1 cellular context compared by ENCODE assay signal in the genomic region with DNA sequence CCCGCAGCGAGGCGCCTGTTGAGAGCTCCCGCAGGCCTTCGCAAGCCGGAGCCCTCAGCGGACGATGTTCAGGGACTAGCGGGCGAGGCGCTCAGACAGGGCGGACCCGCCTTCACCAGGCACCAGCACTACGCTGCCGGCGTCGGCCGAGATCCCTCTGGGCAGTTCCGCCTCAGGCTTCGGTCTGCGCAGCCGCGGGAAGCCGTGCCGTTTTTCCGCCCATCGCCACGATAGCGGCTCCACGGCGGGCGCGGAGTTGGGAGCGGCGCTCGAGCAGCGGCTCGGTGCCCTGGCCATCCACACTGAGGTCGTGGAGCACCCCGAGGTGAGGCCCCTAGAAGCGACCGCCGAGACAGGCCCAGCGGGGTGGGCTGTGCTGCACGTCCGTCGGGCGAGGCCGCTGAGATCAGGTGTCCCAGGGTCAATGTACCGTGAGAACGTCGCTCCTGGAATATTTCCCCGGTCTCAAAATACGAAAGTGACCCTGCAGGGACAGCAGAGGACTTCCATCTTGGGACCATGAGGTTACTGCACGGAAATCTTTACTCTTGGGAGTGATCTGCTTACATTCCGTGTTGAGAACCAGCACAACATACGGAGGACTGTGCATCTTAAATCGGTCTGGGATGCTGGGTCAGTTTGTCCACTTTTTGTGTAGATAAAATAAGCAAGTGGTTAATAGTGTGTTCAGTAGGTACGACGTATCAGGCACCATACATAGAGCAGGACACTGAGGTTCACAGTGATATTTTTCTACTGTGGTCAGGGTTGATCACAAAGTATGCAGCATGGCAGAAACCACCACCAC.
TF ChIP-seq lines count a peak whose summit lies in the region.

No MANE protein-coding gene starts in this region.

TF ChIP-seq in HepG2, 621 proteins besides CTCF, POLR2A, EP300 and RAD21 (continued from another document and continues in another):
- TF ChIP-seq, protein P1, sequence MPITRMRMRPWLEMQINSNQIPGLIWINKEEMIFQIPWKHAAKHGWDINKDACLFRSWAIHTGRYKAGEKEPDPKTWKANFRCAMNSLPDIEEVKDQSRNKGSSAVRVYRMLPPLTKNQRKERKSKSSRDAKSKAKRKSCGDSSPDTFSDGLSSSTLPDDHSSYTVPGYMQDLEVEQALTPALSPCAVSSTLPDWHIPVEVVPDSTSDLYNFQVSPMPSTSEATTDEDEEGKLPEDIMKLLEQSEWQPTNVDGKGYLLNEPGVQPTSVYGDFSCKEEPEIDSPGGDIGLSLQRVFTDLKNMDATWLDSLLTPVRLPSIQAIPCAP (CRISPR knock-in tag; IDR thresholded peaks at IDR 0.05; ENCODE audit: low read depth) = no peak
- TF ChIP-seq ZNF101 (CRISPR knock-in tag; IDR thresholded peaks at IDR 0.05; ENCODE audit: borderline replicate concordance, low read depth) (0 out of 2 replicates have a peak, but pooled peaks have one; percentile 81), GATAD1 (CRISPR knock-in tag; IDR thresholded peaks at IDR 0.05) (peak; percentile 86; the same call in 1 of the 2 replicates), ZNF660 (CRISPR knock-in tag; IDR thresholded peaks at IDR 0.05; ENCODE audit: borderline replicate concordance, low read depth) (no peak), YEATS2 (CRISPR knock-in tag; IDR thresholded peaks at IDR 0.05; ENCODE audit: borderline replicate concordance) (peak; percentile 90), KMT2B (CRISPR knock-in tag; IDR thresholded peaks at IDR 0.05) (peak; percentile 96; the same call in 1 of the 2 replicates), RELA (CRISPR knock-in tag; IDR thresholded peaks at IDR 0.05) (no peak), SCMH1 (CRISPR knock-in tag; IDR thresholded peaks at IDR 0.05; ENCODE audit: borderline replicate concordance) (no peak), HMG20B (CRISPR knock-in tag; conservative IDR thresholded peaks at IDR 0.05) (peak; percentile 76), MTF1 (CRISPR knock-in tag; IDR thresholded peaks at IDR 0.05) (no peak), ZNF616 (CRISPR knock-in tag; IDR thresholded peaks at IDR 0.05; ENCODE audit: low read depth) (peak; percentile 96), STAT5B (CRISPR knock-in tag; IDR thresholded peaks at IDR 0.05) (peak; percentile 97), ZMYM4 (CRISPR knock-in tag; IDR thresholded peaks at IDR 0.05) (peak; percentile 94), FOXJ3 (CRISPR knock-in tag; IDR thresholded peaks at IDR 0.05; ENCODE audit: borderline replicate concordance) (0 out of 2 replicates have a peak, but pooled peaks have one; percentile 79), ZNF124 (CRISPR knock-in tag; IDR thresholded peaks at IDR 0.05) (peak; percentile 59; the same call in 1 of the 2 replicates), ONECUT2 (CRISPR knock-in tag; IDR thresholded peaks at IDR 0.05) (no peak), ZNF430 (CRISPR knock-in tag; IDR thresholded peaks at IDR 0.05) (peak; percentile 86; the same call in 1 of the 2 replicates), ZNF577 (CRISPR knock-in tag; IDR thresholded peaks at IDR 0.05; ENCODE audit: borderline replicate concordance, low read depth) (0 out of 2 replicates have a peak, but pooled peaks have one; percentile 49), ZNF256 (CRISPR knock-in tag; conservative IDR thresholded peaks at IDR 0.05) (peak; percentile 89; the same call in 1 of the 2 replicates), MIXL1 (CRISPR knock-in tag; IDR thresholded peaks at IDR 0.05) (peak; percentile 77), TP53 (CRISPR knock-in tag; conservative IDR thresholded peaks at IDR 0.05) (no peak), NFIC (IDR thresholded peaks at IDR 0.05; ENCODE audit: low read length) (no peak), THYN1 (CRISPR knock-in tag; IDR thresholded peaks at IDR 0.05; ENCODE audit: borderline replicate concordance, low read depth) (no peak; the same call in 1 of the 2 replicates), NFRKB (IDR thresholded peaks at IDR 0.05) (no peak), ZBTB1 (CRISPR knock-in tag; IDR thresholded peaks at IDR 0.05; ENCODE audit: borderline replicate concordance) (peak; percentile 86; the same call in 1 of the 2 replicates), SOX13 (IDR thresholded peaks at IDR 0.05) (no peak; the same call in 1 of the 2 replicates), SOX13 (CRISPR knock-in tag; conservative IDR thresholded peaks at IDR 0.05 in 1 of 2, IDR thresholded peaks at IDR 0.05 in 1 of 2) (peak in 1 of 2 experiments; percentile 41; a peak in 2 of 4 replicates), ZNF232 (CRISPR knock-in tag; IDR thresholded peaks at IDR 0.05; ENCODE audit: borderline replicate concordance) (peak; percentile 92), MAFG (CRISPR knock-in tag; IDR thresholded peaks at IDR 0.05) (0 out of 2 replicates have a peak, but pooled peaks have one; percentile 59), MYNN (CRISPR knock-in tag; IDR thresholded peaks at IDR 0.05; ENCODE audit: low read depth) (peak; percentile 96)
- TF ChIP-seq, protein P2, sequence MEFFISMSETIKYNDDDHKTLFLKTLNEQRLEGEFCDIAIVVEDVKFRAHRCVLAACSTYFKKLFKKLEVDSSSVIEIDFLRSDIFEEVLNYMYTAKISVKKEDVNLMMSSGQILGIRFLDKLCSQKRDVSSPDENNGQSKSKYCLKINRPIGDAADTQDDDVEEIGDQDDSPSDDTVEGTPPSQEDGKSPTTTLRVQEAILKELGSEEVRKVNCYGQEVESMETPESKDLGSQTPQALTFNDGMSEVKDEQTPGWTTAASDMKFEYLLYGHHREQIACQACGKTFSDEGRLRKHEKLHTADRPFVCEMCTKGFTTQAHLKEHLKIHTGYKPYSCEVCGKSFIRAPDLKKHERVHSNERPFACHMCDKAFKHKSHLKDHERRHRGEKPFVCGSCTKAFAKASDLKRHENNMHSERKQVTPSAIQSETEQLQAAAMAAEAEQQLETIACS (CRISPR knock-in tag; IDR thresholded peaks at IDR 0.05) = no peak
- TF ChIP-seq, protein P3, sequence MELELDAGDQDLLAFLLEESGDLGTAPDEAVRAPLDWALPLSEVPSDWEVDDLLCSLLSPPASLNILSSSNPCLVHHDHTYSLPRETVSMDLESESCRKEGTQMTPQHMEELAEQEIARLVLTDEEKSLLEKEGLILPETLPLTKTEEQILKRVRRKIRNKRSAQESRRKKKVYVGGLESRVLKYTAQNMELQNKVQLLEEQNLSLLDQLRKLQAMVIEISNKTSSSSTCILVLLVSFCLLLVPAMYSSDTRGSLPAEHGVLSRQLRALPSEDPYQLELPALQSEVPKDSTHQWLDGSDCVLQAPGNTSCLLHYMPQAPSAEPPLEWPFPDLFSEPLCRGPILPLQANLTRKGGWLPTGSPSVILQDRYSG (CRISPR knock-in tag; IDR thresholded peaks at IDR 0.05) = no peak
- TF ChIP-seq, protein P4, sequence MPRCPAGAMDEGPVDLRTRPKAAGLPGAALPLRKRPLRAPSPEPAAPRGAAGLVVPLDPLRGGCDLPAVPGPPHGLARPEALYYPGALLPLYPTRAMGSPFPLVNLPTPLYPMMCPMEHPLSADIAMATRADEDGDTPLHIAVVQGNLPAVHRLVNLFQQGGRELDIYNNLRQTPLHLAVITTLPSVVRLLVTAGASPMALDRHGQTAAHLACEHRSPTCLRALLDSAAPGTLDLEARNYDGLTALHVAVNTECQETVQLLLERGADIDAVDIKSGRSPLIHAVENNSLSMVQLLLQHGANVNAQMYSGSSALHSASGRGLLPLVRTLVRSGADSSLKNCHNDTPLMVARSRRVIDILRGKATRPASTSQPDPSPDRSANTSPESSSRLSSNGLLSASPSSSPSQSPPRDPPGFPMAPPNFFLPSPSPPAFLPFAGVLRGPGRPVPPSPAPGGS (CRISPR knock-in tag; IDR thresholded peaks at IDR 0.05) = peak; percentile 98
- TF ChIP-seq, protein P5, sequence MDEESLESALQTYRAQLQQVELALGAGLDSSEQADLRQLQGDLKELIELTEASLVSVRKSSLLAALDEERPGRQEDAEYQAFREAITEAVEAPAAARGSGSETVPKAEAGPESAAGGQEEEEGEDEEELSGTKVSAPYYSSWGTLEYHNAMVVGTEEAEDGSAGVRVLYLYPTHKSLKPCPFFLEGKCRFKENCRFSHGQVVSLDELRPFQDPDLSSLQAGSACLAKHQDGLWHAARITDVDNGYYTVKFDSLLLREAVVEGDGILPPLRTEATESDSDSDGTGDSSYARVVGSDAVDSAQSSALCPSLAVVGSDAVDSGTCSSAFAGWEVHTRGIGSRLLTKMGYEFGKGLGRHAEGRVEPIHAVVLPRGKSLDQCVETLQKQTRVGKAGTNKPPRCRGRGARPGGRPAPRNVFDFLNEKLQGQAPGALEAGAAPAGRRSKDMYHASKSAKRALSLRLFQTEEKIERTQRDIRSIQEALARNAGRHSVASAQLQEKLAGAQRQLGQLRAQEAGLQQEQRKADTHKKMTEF (CRISPR knock-in tag; IDR thresholded peaks at IDR 0.05) = peak; percentile 96
- TF ChIP-seq, protein P6, sequence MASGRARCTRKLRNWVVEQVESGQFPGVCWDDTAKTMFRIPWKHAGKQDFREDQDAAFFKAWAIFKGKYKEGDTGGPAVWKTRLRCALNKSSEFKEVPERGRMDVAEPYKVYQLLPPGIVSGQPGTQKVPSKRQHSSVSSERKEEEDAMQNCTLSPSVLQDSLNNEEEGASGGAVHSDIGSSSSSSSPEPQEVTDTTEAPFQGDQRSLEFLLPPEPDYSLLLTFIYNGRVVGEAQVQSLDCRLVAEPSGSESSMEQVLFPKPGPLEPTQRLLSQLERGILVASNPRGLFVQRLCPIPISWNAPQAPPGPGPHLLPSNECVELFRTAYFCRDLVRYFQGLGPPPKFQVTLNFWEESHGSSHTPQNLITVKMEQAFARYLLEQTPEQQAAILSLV (CRISPR knock-in tag; IDR thresholded peaks at IDR 0.05; ENCODE audit: borderline replicate concordance) = peak; percentile 94
- TF ChIP-seq, protein P7, sequence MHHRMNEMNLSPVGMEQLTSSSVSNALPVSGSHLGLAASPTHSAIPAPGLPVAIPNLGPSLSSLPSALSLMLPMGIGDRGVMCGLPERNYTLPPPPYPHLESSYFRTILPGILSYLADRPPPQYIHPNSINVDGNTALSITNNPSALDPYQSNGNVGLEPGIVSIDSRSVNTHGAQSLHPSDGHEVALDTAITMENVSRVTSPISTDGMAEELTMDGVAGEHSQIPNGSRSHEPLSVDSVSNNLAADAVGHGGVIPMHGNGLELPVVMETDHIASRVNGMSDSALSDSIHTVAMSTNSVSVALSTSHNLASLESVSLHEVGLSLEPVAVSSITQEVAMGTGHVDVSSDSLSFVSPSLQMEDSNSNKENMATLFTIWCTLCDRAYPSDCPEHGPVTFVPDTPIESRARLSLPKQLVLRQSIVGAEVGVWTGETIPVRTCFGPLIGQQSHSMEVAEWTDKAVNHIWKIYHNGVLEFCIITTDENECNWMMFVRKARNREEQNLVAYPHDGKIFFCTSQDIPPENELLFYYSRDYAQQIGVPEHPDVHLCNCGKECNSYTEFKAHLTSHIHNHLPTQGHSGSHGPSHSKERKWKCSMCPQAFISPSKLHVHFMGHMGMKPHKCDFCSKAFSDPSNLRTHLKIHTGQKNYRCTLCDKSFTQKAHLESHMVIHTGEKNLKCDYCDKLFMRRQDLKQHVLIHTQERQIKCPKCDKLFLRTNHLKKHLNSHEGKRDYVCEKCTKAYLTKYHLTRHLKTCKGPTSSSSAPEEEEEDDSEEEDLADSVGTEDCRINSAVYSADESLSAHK (CRISPR knock-in tag; IDR thresholded peaks at IDR 0.05; ENCODE audit: borderline replicate concordance) = 0 out of 2 replicates have a peak, but pooled peaks have one; percentile 56
- TF ChIP-seq, protein P8, sequence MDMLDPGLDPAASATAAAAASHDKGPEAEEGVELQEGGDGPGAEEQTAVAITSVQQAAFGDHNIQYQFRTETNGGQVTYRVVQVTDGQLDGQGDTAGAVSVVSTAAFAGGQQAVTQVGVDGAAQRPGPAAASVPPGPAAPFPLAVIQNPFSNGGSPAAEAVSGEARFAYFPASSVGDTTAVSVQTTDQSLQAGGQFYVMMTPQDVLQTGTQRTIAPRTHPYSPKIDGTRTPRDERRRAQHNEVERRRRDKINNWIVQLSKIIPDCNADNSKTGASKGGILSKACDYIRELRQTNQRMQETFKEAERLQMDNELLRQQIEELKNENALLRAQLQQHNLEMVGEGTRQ (IDR thresholded peaks at IDR 0.05; ENCODE audit: low read depth, low read length) = no peak
- TF ChIP-seq, protein P8 (CRISPR knock-in tag; IDR thresholded peaks at IDR 0.05; ENCODE audit: borderline replicate concordance) = 0 out of 2 replicates have a peak, but pooled peaks have one; percentile 28
- TF ChIP-seq, protein P9, sequence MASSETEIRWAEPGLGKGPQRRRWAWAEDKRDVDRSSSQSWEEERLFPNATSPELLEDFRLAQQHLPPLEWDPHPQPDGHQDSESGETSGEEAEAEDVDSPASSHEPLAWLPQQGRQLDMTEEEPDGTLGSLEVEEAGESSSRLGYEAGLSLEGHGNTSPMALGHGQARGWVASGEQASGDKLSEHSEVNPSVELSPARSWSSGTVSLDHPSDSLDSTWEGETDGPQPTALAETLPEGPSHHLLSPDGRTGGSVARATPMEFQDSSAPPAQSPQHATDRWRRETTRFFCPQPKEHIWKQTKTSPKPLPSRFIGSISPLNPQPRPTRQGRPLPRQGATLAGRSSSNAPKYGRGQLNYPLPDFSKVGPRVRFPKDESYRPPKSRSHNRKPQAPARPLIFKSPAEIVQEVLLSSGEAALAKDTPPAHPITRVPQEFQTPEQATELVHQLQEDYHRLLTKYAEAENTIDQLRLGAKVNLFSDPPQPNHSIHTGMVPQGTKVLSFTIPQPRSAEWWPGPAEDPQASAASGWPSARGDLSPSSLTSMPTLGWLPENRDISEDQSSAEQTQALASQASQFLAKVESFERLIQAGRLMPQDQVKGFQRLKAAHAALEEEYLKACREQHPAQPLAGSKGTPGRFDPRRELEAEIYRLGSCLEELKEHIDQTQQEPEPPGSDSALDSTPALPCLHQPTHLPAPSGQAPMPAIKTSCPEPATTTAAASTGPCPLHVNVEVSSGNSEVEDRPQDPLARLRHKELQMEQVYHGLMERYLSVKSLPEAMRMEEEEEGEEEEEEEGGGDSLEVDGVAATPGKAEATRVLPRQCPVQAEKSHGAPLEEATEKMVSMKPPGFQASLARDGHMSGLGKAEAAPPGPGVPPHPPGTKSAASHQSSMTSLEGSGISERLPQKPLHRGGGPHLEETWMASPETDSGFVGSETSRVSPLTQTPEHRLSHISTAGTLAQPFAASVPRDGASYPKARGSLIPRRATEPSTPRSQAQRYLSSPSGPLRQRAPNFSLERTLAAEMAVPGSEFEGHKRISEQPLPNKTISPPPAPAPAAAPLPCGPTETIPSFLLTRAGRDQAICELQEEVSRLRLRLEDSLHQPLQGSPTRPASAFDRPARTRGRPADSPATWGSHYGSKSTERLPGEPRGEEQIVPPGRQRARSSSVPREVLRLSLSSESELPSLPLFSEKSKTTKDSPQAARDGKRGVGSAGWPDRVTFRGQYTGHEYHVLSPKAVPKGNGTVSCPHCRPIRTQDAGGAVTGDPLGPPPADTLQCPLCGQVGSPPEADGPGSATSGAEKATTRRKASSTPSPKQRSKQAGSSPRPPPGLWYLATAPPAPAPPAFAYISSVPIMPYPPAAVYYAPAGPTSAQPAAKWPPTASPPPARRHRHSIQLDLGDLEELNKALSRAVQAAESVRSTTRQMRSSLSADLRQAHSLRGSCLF (CRISPR knock-in tag; IDR thresholded peaks at IDR 0.05; ENCODE audit: borderline replicate concordance) = no peak; the same call in 1 of the 2 replicates
